1 cellular context compared by ENCODE assay signal in the genomic region with DNA sequence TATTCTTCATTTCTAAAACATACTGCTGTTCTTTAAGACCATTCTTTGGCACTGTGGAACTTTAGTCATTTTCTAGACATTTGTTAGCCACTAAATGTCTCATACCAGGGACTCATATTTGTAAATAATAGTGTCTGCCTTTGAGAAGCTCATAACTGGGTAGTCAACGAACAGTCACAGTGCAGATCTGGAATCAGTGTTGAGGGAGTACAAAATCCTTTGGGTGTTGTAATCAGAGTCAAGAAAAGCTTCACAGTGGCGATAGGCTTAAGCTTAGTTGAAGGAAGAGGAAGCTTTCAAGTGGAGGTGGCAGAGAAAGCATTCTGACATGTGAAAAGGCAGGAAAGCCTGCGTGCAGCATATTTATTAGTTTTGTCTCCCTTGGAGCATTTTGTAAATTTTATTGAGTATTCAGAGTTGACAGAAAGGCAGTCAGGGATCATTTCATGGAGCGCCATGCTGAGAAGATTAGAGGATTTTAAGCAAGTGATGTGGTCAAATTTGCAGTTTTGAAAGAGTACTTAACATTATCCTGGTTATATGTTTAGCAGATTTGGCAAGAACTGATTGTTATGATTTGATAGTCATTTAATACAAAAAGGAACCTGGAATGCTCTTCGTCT.
TF ChIP-seq lines count a peak whose summit lies in the region.

No MANE protein-coding gene starts in this region.

TF ChIP-seq in HEK293, 187 proteins besides CTCF, POLR2A, EP300 and RAD21 (continued from another document and continues in another):
- TF ChIP-seq, protein P1, sequence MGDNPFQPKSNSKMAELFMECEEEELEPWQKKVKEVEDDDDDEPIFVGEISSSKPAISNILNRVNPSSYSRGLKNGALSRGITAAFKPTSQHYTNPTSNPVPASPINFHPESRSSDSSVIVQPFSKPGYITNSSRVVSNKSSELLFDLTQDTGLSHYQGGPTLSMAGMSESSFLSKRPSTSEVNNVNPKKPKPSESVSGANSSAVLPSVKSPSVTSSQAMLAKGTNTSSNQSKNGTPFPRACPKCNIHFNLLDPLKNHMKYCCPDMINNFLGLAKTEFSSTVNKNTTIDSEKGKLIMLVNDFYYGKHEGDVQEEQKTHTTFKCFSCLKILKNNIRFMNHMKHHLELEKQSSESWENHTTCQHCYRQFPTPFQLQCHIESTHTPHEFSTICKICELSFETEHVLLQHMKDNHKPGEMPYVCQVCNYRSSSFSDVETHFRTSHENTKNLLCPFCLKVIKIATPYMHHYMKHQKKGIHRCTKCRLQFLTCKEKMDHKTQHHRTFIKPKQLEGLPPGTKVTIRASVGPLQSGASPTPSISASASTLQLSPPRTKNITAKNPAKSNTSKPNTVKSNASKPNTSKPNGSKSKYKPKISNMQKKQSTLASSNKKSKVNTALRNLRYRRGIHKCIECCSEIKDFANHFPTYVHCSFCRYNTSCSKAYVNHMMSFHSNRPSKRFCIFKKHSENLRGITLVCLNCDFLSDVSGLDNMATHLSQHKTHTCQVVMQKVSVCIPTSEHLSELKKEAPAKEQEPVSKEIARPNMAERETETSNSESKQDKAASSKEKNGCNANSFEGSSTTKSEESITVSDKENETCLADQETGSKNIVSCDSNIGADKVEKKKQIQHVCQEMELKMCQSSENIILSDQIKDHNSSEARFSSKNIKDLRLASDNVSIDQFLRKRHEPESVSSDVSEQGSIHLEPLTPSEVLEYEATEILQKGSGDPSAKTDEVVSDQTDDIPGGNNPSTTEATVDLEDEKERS (tag by site-specific recombination; IDR thresholded peaks at IDR 0.05), result no peak
- TF ChIP-seq ZSCAN16 (tag by site-specific recombination; IDR thresholded peaks at IDR 0.05) (no peak), MYNN (tag by site-specific recombination; IDR thresholded peaks at IDR 0.05; ENCODE audit: borderline replicate concordance) (no peak), ZNF837 (tag by site-specific recombination; IDR thresholded peaks at IDR 0.05) (no peak), ZSCAN23 (tag by site-specific recombination; IDR thresholded peaks at IDR 0.05) (no peak), ZNF211 (tag by site-specific recombination; IDR thresholded peaks at IDR 0.05; ENCODE audit: low read depth) (no peak), ZNF544 (tag by site-specific recombination; IDR thresholded peaks at IDR 0.05) (no peak), ZNF221 (tag by site-specific recombination; IDR thresholded peaks at IDR 0.05; ENCODE audit: borderline replicate concordance) (no peak), ZNF473 (tag by site-specific recombination; IDR thresholded peaks at IDR 0.05) (no peak), ZNF19 (tag by site-specific recombination; IDR thresholded peaks at IDR 0.05; ENCODE audit: low read depth) (no peak), ZEB2 (tag by site-specific recombination; IDR thresholded peaks at IDR 0.05) (peak; percentile 42; the same call in 1 of the 2 replicates), ZNF394 (tag by site-specific recombination; IDR thresholded peaks at IDR 0.05; ENCODE audit: borderline replicate concordance) (no peak), ZNF266 (tag by site-specific recombination; IDR thresholded peaks at IDR 0.05; ENCODE audit: low read depth) (no peak), ZNF248 (tag by site-specific recombination; IDR thresholded peaks at IDR 0.05) (no peak), ZNF558 (tag by site-specific recombination; IDR thresholded peaks at IDR 0.05) (no peak), ZNF501 (tag by site-specific recombination; IDR thresholded peaks at IDR 0.05) (no peak), ZBTB7A (tag by site-specific recombination; IDR thresholded peaks at IDR 0.05; ENCODE audit: low read depth) (no peak), ZNF223 (tag by site-specific recombination; IDR thresholded peaks at IDR 0.05) (no peak), SP2 (tag by site-specific recombination; IDR thresholded peaks at IDR 0.05) (no peak), ZNF561 (tag by site-specific recombination; IDR thresholded peaks at IDR 0.05; ENCODE audit: borderline replicate concordance) (peak; percentile 82; the same call in 1 of the 2 replicates), OSR2 (tag by site-specific recombination; IDR thresholded peaks at IDR 0.05) (peak; percentile 96), SP7 (tag by site-specific recombination; IDR thresholded peaks at IDR 0.05) (peak; percentile 57; the same call in 1 of the 2 replicates), ZIC2 (tag by site-specific recombination; IDR thresholded peaks at IDR 0.05) (peak; percentile 79), ZNF366 (tag by site-specific recombination; conservative IDR thresholded peaks at IDR 0.05) (no peak), ZNF23 (tag by site-specific recombination; IDR thresholded peaks at IDR 0.05; ENCODE audit: borderline replicate concordance) (no peak), ZNF335 (tag by site-specific recombination; conservative IDR thresholded peaks at IDR 0.05) (no peak)
- TF ChIP-seq, protein P2, sequence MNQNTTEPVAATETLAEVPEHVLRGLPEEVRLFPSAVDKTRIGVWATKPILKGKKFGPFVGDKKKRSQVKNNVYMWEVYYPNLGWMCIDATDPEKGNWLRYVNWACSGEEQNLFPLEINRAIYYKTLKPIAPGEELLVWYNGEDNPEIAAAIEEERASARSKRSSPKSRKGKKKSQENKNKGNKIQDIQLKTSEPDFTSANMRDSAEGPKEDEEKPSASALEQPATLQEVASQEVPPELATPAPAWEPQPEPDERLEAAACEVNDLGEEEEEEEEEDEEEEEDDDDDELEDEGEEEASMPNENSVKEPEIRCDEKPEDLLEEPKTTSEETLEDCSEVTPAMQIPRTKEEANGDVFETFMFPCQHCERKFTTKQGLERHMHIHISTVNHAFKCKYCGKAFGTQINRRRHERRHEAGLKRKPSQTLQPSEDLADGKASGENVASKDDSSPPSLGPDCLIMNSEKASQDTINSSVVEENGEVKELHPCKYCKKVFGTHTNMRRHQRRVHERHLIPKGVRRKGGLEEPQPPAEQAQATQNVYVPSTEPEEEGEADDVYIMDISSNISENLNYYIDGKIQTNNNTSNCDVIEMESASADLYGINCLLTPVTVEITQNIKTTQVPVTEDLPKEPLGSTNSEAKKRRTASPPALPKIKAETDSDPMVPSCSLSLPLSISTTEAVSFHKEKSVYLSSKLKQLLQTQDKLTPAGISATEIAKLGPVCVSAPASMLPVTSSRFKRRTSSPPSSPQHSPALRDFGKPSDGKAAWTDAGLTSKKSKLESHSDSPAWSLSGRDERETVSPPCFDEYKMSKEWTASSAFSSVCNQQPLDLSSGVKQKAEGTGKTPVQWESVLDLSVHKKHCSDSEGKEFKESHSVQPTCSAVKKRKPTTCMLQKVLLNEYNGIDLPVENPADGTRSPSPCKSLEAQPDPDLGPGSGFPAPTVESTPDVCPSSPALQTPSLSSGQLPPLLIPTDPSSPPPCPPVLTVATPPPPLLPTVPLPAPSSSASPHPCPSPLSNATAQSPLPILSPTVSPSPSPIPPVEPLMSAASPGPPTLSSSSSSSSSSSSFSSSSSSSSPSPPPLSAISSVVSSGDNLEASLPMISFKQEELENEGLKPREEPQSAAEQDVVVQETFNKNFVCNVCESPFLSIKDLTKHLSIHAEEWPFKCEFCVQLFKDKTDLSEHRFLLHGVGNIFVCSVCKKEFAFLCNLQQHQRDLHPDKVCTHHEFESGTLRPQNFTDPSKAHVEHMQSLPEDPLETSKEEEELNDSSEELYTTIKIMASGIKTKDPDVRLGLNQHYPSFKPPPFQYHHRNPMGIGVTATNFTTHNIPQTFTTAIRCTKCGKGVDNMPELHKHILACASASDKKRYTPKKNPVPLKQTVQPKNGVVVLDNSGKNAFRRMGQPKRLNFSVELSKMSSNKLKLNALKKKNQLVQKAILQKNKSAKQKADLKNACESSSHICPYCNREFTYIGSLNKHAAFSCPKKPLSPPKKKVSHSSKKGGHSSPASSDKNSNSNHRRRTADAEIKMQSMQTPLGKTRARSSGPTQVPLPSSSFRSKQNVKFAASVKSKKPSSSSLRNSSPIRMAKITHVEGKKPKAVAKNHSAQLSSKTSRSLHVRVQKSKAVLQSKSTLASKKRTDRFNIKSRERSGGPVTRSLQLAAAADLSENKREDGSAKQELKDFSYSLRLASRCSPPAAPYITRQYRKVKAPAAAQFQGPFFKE (tag by site-specific recombination; IDR thresholded peaks at IDR 0.05; ENCODE audit: borderline replicate concordance), result no peak
- TF ChIP-seq, protein P3, sequence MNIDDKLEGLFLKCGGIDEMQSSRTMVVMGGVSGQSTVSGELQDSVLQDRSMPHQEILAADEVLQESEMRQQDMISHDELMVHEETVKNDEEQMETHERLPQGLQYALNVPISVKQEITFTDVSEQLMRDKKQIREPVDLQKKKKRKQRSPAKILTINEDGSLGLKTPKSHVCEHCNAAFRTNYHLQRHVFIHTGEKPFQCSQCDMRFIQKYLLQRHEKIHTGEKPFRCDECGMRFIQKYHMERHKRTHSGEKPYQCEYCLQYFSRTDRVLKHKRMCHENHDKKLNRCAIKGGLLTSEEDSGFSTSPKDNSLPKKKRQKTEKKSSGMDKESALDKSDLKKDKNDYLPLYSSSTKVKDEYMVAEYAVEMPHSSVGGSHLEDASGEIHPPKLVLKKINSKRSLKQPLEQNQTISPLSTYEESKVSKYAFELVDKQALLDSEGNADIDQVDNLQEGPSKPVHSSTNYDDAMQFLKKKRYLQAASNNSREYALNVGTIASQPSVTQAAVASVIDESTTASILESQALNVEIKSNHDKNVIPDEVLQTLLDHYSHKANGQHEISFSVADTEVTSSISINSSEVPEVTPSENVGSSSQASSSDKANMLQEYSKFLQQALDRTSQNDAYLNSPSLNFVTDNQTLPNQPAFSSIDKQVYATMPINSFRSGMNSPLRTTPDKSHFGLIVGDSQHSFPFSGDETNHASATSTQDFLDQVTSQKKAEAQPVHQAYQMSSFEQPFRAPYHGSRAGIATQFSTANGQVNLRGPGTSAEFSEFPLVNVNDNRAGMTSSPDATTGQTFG (tag by site-specific recombination; IDR thresholded peaks at IDR 0.05; ENCODE audit: borderline replicate concordance), result no peak
- TF ChIP-seq, protein P4, sequence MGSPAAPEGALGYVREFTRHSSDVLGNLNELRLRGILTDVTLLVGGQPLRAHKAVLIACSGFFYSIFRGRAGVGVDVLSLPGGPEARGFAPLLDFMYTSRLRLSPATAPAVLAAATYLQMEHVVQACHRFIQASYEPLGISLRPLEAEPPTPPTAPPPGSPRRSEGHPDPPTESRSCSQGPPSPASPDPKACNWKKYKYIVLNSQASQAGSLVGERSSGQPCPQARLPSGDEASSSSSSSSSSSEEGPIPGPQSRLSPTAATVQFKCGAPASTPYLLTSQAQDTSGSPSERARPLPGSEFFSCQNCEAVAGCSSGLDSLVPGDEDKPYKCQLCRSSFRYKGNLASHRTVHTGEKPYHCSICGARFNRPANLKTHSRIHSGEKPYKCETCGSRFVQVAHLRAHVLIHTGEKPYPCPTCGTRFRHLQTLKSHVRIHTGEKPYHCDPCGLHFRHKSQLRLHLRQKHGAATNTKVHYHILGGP (tag by site-specific recombination; IDR thresholded peaks at IDR 0.05), result no peak
- TF ChIP-seq, protein P5, sequence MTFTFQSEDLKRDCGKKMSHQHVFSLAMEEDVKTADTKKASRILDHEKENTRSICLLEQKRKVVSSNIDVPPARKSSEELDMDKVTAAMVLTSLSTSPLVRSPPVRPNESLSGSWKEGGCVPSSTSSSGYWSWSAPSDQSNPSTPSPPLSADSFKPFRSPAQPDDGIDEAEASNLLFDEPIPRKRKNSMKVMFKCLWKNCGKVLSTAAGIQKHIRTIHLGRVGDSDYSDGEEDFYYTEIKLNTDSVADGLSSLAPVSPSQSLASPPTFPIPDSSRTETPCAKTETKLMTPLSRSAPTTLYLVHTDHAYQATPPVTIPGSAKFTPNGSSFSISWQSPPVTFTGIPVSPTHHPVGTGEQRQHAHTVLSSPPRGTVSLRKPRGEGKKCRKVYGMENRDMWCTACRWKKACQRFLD (tag by site-specific recombination; IDR thresholded peaks at IDR 0.05), result no peak
- TF ChIP-seq, protein P6, sequence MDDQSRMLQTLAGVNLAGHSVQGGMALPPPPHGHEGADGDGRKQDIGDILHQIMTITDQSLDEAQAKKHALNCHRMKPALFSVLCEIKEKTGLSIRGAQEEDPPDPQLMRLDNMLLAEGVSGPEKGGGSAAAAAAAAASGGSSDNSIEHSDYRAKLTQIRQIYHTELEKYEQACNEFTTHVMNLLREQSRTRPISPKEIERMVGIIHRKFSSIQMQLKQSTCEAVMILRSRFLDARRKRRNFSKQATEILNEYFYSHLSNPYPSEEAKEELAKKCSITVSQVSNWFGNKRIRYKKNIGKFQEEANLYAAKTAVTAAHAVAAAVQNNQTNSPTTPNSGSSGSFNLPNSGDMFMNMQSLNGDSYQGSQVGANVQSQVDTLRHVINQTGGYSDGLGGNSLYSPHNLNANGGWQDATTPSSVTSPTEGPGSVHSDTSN (CRISPR knock-in tag; IDR thresholded peaks at IDR 0.05), result no peak
- TF ChIP-seq, protein P7, sequence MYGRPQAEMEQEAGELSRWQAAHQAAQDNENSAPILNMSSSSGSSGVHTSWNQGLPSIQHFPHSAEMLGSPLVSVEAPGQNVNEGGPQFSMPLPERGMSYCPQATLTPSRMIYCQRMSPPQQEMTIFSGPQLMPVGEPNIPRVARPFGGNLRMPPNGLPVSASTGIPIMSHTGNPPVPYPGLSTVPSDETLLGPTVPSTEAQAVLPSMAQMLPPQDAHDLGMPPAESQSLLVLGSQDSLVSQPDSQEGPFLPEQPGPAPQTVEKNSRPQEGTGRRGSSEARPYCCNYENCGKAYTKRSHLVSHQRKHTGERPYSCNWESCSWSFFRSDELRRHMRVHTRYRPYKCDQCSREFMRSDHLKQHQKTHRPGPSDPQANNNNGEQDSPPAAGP (tag by site-specific recombination; IDR thresholded peaks at IDR 0.05), result no peak
- TF ChIP-seq, protein P8, sequence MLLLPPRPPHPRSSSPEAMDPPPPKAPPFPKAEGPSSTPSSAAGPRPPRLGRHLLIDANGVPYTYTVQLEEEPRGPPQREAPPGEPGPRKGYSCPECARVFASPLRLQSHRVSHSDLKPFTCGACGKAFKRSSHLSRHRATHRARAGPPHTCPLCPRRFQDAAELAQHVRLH (tag by site-specific recombination; IDR thresholded peaks at IDR 0.05), result peak; percentile 94
- TF ChIP-seq, protein P9, sequence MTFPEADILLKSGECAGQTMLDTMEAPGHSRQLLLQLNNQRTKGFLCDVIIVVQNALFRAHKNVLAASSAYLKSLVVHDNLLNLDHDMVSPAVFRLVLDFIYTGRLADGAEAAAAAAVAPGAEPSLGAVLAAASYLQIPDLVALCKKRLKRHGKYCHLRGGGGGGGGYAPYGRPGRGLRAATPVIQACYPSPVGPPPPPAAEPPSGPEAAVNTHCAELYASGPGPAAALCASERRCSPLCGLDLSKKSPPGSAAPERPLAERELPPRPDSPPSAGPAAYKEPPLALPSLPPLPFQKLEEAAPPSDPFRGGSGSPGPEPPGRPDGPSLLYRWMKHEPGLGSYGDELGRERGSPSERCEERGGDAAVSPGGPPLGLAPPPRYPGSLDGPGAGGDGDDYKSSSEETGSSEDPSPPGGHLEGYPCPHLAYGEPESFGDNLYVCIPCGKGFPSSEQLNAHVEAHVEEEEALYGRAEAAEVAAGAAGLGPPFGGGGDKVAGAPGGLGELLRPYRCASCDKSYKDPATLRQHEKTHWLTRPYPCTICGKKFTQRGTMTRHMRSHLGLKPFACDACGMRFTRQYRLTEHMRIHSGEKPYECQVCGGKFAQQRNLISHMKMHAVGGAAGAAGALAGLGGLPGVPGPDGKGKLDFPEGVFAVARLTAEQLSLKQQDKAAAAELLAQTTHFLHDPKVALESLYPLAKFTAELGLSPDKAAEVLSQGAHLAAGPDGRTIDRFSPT (tag by site-specific recombination; IDR thresholded peaks at IDR 0.05), result no peak
- TF ChIP-seq, protein P10, sequence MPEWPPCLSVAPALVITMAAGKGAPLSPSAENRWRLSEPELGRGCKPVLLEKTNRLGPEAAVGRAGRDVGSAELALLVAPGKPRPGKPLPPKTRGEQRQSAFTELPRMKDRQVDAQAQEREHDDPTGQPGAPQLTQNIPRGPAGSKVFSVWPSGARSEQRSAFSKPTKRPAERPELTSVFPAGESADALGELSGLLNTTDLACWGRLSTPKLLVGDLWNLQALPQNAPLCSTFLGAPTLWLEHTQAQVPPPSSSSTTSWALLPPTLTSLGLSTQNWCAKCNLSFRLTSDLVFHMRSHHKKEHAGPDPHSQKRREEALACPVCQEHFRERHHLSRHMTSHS (tag by site-specific recombination; IDR thresholded peaks at IDR 0.05), result no peak
